ENCODE assay signal across 14 cellular contexts in genomic region chr17:17106716-17107115, GRCh38.
DNase-seq lines count a peak whose midpoint lies in the region; ATAC-seq and TF ChIP-seq lines count a peak whose summit lies in the region.
"Had no signal": no experiment of that assay in that cellular context is flagged by ENCODE, and none has a peak within 500 bp of the region (broad histone marks: within the 10 kb centered on the region; RNA-seq: fewer than 3 reads in every experiment).

No MANE protein-coding gene starts in this region.

- H3K36me3 ChIP-seq in BLaER1 treated with 17β-estradiol and CSF1 and Interleukin-3, amounts not matched to agents 10 nM and 100 nM: peaks cover 0 to 49% (median 21%) of the 10 kb centered on the region in 11 experiments; a peak in 11 of 22 replicates
- H3K36me3 ChIP-seq in fibroblast of lung (ENCODE audit: control insufficient read depth, insufficient read depth, low read length): no peaks in the 10 kb centered on the region
- H3K36me3 ChIP-seq in psoas muscle (ENCODE audit: insufficient read depth in 1 of 2, low read depth in 1 of 2): no peaks in the 10 kb centered on the region

- intact Hi-C loops in psoas muscle (cut with DNase I): loop anchor here in 1 of 2 donors (10.0 kb wide), 1 partner anchor 58 kb away; no protein-coding TSS in a partner anchor

- H4K20me1 ChIP-seq in BLaER1 treated with 17β-estradiol and CSF1 and Interleukin-3, amounts not matched to agents 10 nM and 100 nM: peaks cover 82 to 100% (median 100%) of the 10 kb centered on the region in 11 experiments; a peak in 21 of 22 replicates
- no peaks in the 10 kb centered on the region for H4K20me1 ChIP-seq in fibroblast of lung (ENCODE audit: control insufficient read depth, extremely low read depth, insufficient read depth, low read length)

- no peaks in the 10 kb centered on the region for H3K27me3 ChIP-seq in BLaER1 treated with 17β-estradiol and CSF1 and Interleukin-3, amounts not matched to agents 10 nM and 100 nM
- H3K27me3 ChIP-seq in fibroblast of lung (ENCODE audit: control insufficient read depth, insufficient read depth, low read length) (no peaks in the 10 kb centered on the region), psoas muscle (ENCODE audit: insufficient read depth in 3 of 3, low read length in 2 of 3) (no peaks in the 10 kb centered on the region)

- no peaks in the 10 kb centered on the region for H3K9me3 ChIP-seq in BLaER1 treated with 17β-estradiol and CSF1 and Interleukin-3, amounts not matched to agents 10 nM and 100 nM (replicated peaks in 1 of 11)
- no peaks in the 10 kb centered on the region for H3K9me3 ChIP-seq in fibroblast of lung (ENCODE audit: control insufficient read depth, insufficient read depth, low read depth, low read length)
- no peaks in the 10 kb centered on the region for H3K9me3 ChIP-seq in psoas muscle

- H3K4me3 ChIP-seq in BLaER1 treated with 17β-estradiol and CSF1 and Interleukin-3, amounts not matched to agents 10 nM and 100 nM: no peak overlapping the region
- H3K4me3 ChIP-seq in fibroblast of lung (replicated peaks in 1 of 4; ENCODE audit: control extremely low read depth in 1 of 4, insufficient read depth in 1 of 4, low read depth in 3 of 4, low read length in 4 of 4) (no peak overlapping the region), psoas muscle (no peak overlapping the region)

- 9 to 33% (median 17%) methylated on average over 1 of the region's 1 CpG for WGBS in psoas muscle, 3 donors

- peak overlapping the region in 4 of 11 experiments; percentile 15 to 43 (median 31); a peak in 5 of 22 replicates for H3K9ac ChIP-seq in BLaER1 treated with 17β-estradiol and CSF1 and Interleukin-3, amounts not matched to agents 10 nM and 100 nM
- no peak overlapping the region for H3K9ac ChIP-seq in fibroblast of lung (ENCODE audit: insufficient read depth, low read length)

- peaks cover 78% of the 10 kb centered on the region for H3K79me2 ChIP-seq in fibroblast of lung (ENCODE audit: control insufficient read depth, insufficient read depth, low read length)

- no peak for ATAC-seq in psoas muscle
- no peak for ATAC-seq in HG03095 (IDR thresholded peaks at IDR 0.05; ENCODE audit: unreplicated experiment)

- H3K4me1 ChIP-seq in BLaER1 treated with 17β-estradiol and CSF1 and Interleukin-3, amounts not matched to agents 10 nM and 100 nM: peaks cover 71 to 100% (median 99%) of the 10 kb centered on the region in 10 experiments
- H3K4me1 ChIP-seq in fibroblast of lung (ENCODE audit: control insufficient read depth, extremely low read depth, insufficient read depth, low read length) (peaks cover 29% of the 10 kb centered on the region), psoas muscle (peaks cover 97% of the 10 kb centered on the region)

- DNase-seq in NCI-H2171 (lab: John Stamatoyannopoulos, UW) (peak; percentile 28), fibroblast of lung (ENCODE audit: low read depth in 2 of 2) (peak in 1 of 2 donors; percentile 17), psoas muscle (no peak), NCI-H345 (lab: John Stamatoyannopoulos, UW) (no peak), NCI-H187 treated with DMSO at 0.1 percent for 48 hours (lab: John Stamatoyannopoulos, UW) (no peak)
- DNase-seq in stimulated activated CD4-positive, alpha-beta T cell treated with anti-CD3 and anti-CD28 coated beads, Interleukin-2, amount 100 ng/mL, for 24 hours: no peak
- DNase-seq: anterior cingulate cortex, erythroblast, KG1, NCI-H2029 treated with DMSO at 0.1 percent for 48 hours, nucleus accumbens had no signal

- 0 out of 22 replicates have a peak overlapping the region, but pooled peaks of 1 of the 11 experiments have one; percentile 65 for H3K27ac ChIP-seq in BLaER1 treated with 17β-estradiol and CSF1 and Interleukin-3, amounts not matched to agents 10 nM and 100 nM
- H3K27ac ChIP-seq in fibroblast of lung (ENCODE audit: insufficient read depth, low read length) (peak overlapping the region; percentile 32), psoas muscle (peak overlapping the region; percentile 73)
- H3K27ac ChIP-seq: C4-2B had no signal

- TF ChIP-seq CTCF in fibroblast of lung (conservative IDR thresholded peaks at IDR 0.05 in 1 of 2, IDR thresholded peaks at IDR 0.05 in 1 of 2; ENCODE audit: low read depth in 1 of 2, low read length in 2 of 2) (no peak), psoas muscle (IDR thresholded peaks at IDR 0.05) (no peak)

- no peak overlapping the region for H2AFZ ChIP-seq in fibroblast of lung (ENCODE audit: low read length)

- peak overlapping the region; percentile 73 to 94 (median 85); a peak in 21 of 22 replicates for H3K4me2 ChIP-seq in BLaER1 treated with 17β-estradiol and CSF1 and Interleukin-3, amounts not matched to agents 10 nM and 100 nM
- H3K4me2 ChIP-seq in fibroblast of lung (ENCODE audit: extremely low read depth, insufficient read depth, low read length): no peak overlapping the region
